Comparison of ENCODE assay signal across 17 cellular contexts in genomic region chr20:8647868-8648495, GRCh38.
DNase-seq lines count a peak whose midpoint lies in the region; ATAC-seq, FAIRE-seq and TF ChIP-seq lines count a peak whose summit lies in the region.
"Had no signal": no experiment of that assay in that cellular context is flagged by ENCODE, and none has a peak within 500 bp of the region (broad histone marks: within the 10 kb centered on the region; RNA-seq: fewer than 3 reads in every experiment).

No MANE protein-coding gene starts in this region.

- no peak for DNase-seq in HepG2 (ENCODE audit: low spot score)
- peak; percentile 85 for DNase-seq in fibroblast of the aortic adventitia (ENCODE audit: low read depth)
- DNase-seq in nephron progenitor cell = no peak
- no peak for DNase-seq in DMS79 (lab: John Stamatoyannopoulos, UW)
- DNase-seq in activated naive CD4-positive, alpha-beta T cell treated with anti-CD3 and anti-CD28 coated beads, Interleukin-2, amount 10 ng/mL, durations not matched to agents 7 days and 5 days = no peak
- DNase-seq: activated effector memory CD4-positive, alpha-beta T cell treated with Interleukin-2 at 50 U/mL for 16 hours; dermis blood vessel endothelial cell; esophagus squamous epithelium; NCI-H187 treated with DMSO at 0.1 percent for 48 hours; NCI-H510A treated with DMSO at 0.1 percent for 48 hours; PC-3; stimulated activated naive CD8-positive, alpha-beta T cell treated with anti-CD3 and anti-CD28 coated beads, Interleukin-15, amount 100 ng/mL, for 72 hours had no signal

- POLR2A ChIA-PET in HepG2 (lab: Yijun Ruan, JAX) = no interaction called here

- H3K4me3 ChIP-seq in liver (ENCODE audit: low read depth in 1 of 3, low read length in 3 of 3) = no peak overlapping the region
- no peak overlapping the region for H3K4me3 ChIP-seq in HepG2 (replicated peaks in 1 of 3; ENCODE audit: insufficient read depth in 1 of 3, low read depth in 2 of 3, low read length in 3 of 3)
- no peak overlapping the region for H3K4me3 ChIP-seq in fibroblast of the aortic adventitia (ENCODE audit: low read depth, low read length)
- H3K4me3 ChIP-seq: ascending aorta, esophagus squamous epithelium had no signal

- H3K36me3 Mint-ChIP-seq in nephron progenitor cell (ENCODE audit: low read depth) = peaks cover 63% of the 10 kb centered on the region
- no peaks in the 10 kb centered on the region for H3K36me3 Mint-ChIP-seq in activated naive CD4-positive, alpha-beta T cell treated with anti-CD3 and anti-CD28 coated beads, Interleukin-2, amount 10 ng/mL, durations not matched to agents 7 days and 5 days

- H3K36me3 ChIP-seq in liver (ENCODE audit: control insufficient read depth in 4 of 4, insufficient read depth in 3 of 4, low read depth in 1 of 4, low read length in 3 of 4) = no peaks in the 10 kb centered on the region
- peaks cover 15 to 48% of the 10 kb centered on the region in 2 experiments for H3K36me3 ChIP-seq in HepG2 (replicated peaks in 1 of 2; ENCODE audit: control insufficient read depth in 1 of 2, insufficient read depth in 2 of 2, low read length in 2 of 2)
- H3K36me3 ChIP-seq: ascending aorta, esophagus squamous epithelium had no signal

- TF ChIP-seq CTCF in liver (IDR thresholded peaks at IDR 0.05; ENCODE audit: low read depth, low read length, missing input control) (no peak), HepG2 (CRISPR knock-in tag; IDR thresholded peaks at IDR 0.05) (no peak), fibroblast of the aortic adventitia (IDR thresholded peaks at IDR 0.05; ENCODE audit: insufficient read depth, low read length) (no peak), nephron progenitor cell (IDR thresholded peaks at IDR 0.05) (no peak)

- TF ChIP-seq POLR2A in HepG2 (IDR thresholded peaks at IDR 0.05; ENCODE audit: insufficient read depth in 1 of 2, low read depth in 2 of 2, low read length in 2 of 2) = no peak

- H3K27ac ChIP-seq in liver (ENCODE audit: low read depth in 1 of 2, low read length in 2 of 2) (no peak overlapping the region), HepG2 (ENCODE audit: extremely low read length, insufficient read depth, low read length) (no peak overlapping the region)
- H3K27ac ChIP-seq: ascending aorta had no signal

- 70% methylated on average over 6 of the region's 6 CpGs for WGBS in liver
- 97% methylated on average over 6 of the region's 6 CpGs for WGBS in HepG2 (ENCODE audit: low lambda C conversion rate)

- FAIRE-seq in HepG2 (lab: Jason Lieb, UNC) = no peak
- FAIRE-seq: GM12892 had no signal

- intact Hi-C loops in HepG2 (cut with micrococcal nuclease; ENCODE audit: unreplicated experiment) = no loop called here

- H4K20me1 ChIP-seq in HepG2 (ENCODE audit: insufficient read depth, low read length) = no peaks in the 10 kb centered on the region

- H3K27me3 Mint-ChIP-seq in nephron progenitor cell (ENCODE audit: low read depth, poor library complexity) = no peaks in the 10 kb centered on the region
- H3K27me3 Mint-ChIP-seq in activated naive CD4-positive, alpha-beta T cell treated with anti-CD3 and anti-CD28 coated beads, Interleukin-2, amount 10 ng/mL, durations not matched to agents 7 days and 5 days = no peaks in the 10 kb centered on the region
- H3K27me3 Mint-ChIP-seq: stimulated activated naive CD8-positive, alpha-beta T cell treated with anti-CD3 and anti-CD28 coated beads, Interleukin-15, amount 100 ng/mL, for 72 hours had no signal

- H3K9me3 Mint-ChIP-seq in nephron progenitor cell = peaks cover 12% of the 10 kb centered on the region
- peaks cover 3% of the 10 kb centered on the region for H3K9me3 Mint-ChIP-seq in activated naive CD4-positive, alpha-beta T cell treated with anti-CD3 and anti-CD28 coated beads, Interleukin-2, amount 10 ng/mL, durations not matched to agents 7 days and 5 days
- H3K9me3 Mint-ChIP-seq: stimulated activated naive CD8-positive, alpha-beta T cell treated with anti-CD3 and anti-CD28 coated beads, Interleukin-15, amount 100 ng/mL, for 72 hours had no signal

- peak overlapping the region; percentile 74 for H3K27ac Mint-ChIP-seq in nephron progenitor cell
- no peak overlapping the region for H3K27ac Mint-ChIP-seq in activated naive CD4-positive, alpha-beta T cell treated with anti-CD3 and anti-CD28 coated beads, Interleukin-2, amount 10 ng/mL, durations not matched to agents 7 days and 5 days

- no peak overlapping the region for H2AFZ ChIP-seq in HepG2 (ENCODE audit: low read length)

- no peak overlapping the region for H3K4me3 Mint-ChIP-seq in nephron progenitor cell
- H3K4me3 Mint-ChIP-seq in activated naive CD4-positive, alpha-beta T cell treated with anti-CD3 and anti-CD28 coated beads, Interleukin-2, amount 10 ng/mL, durations not matched to agents 7 days and 5 days = no peak overlapping the region
- H3K4me3 Mint-ChIP-seq: stimulated activated naive CD8-positive, alpha-beta T cell treated with anti-CD3 and anti-CD28 coated beads, Interleukin-15, amount 100 ng/mL, for 72 hours had no signal

- no peak for TF ChIP-seq RAD21 in liver (IDR thresholded peaks at IDR 0.05)
- TF ChIP-seq RAD21 in HepG2 (CRISPR knock-in tag; IDR thresholded peaks at IDR 0.05) = no peak

- H3K4me1 ChIP-seq in liver (ENCODE audit: control insufficient read depth in 4 of 4, insufficient read depth in 4 of 4, low read length in 3 of 4) (no peaks in the 10 kb centered on the region), HepG2 (ENCODE audit: insufficient read depth, low read length) (no peaks in the 10 kb centered on the region)
- H3K4me1 ChIP-seq: ascending aorta had no signal

- CTCF ChIA-PET in HepG2 (lab: Yijun Ruan, JAX; ENCODE audit: low intra/inter-chr PET ratio, low total read pairs) = no interaction called here
- CTCF ChIA-PET in activated naive CD4-positive, alpha-beta T cell treated with anti-CD3 and anti-CD28 coated beads, Interleukin-2, amount 10 ng/mL, durations not matched to agents 7 days and 5 days (lab: Charles Lee) = no interaction called here

- no peak overlapping the region for H3K4me2 ChIP-seq in HepG2 (ENCODE audit: low read depth, low read length)

- TF ChIP-seq EP300 in HepG2 (IDR thresholded peaks at IDR 0.05; ENCODE audit: low read depth in 2 of 2, low read length in 2 of 2) = no peak
- TF ChIP-seq EP300 in HepG2 (CRISPR knock-in tag; IDR thresholded peaks at IDR 0.05; ENCODE audit: borderline replicate concordance) = no peak

- H3K9me3 ChIP-seq in liver (ENCODE audit: control insufficient read depth in 4 of 4, low read length in 3 of 4) (no peaks in the 10 kb centered on the region), HepG2 (ENCODE audit: low read length) (no peaks in the 10 kb centered on the region)
- H3K9me3 ChIP-seq: ascending aorta, esophagus squamous epithelium had no signal

- peaks cover 4% of the 10 kb centered on the region for H3K4me1 Mint-ChIP-seq in nephron progenitor cell
- no peaks in the 10 kb centered on the region for H3K4me1 Mint-ChIP-seq in activated naive CD4-positive, alpha-beta T cell treated with anti-CD3 and anti-CD28 coated beads, Interleukin-2, amount 10 ng/mL, durations not matched to agents 7 days and 5 days
- H3K4me1 Mint-ChIP-seq: stimulated activated naive CD8-positive, alpha-beta T cell treated with anti-CD3 and anti-CD28 coated beads, Interleukin-15, amount 100 ng/mL, for 72 hours had no signal

- ATAC-seq in HepG2 (no peak), HG03457 (IDR thresholded peaks at IDR 0.05; ENCODE audit: unreplicated experiment) (no peak), HG02840 (IDR thresholded peaks at IDR 0.05; ENCODE audit: low FRiP score, unreplicated experiment) (no peak)
- ATAC-seq: PC-3; stimulated activated naive CD8-positive, alpha-beta T cell treated with anti-CD3 and anti-CD28 coated beads, Interleukin-15, amount 100 ng/mL, for 72 hours had no signal

- no TSS peak for BruUV-seq in HepG2 (replicated peaks; lab: Mats Ljungman, UMichigan)

- H3K9ac ChIP-seq in liver (ENCODE audit: low read depth in 1 of 2, low read length in 2 of 2) (no peak overlapping the region), HepG2 (ENCODE audit: insufficient read depth, low read depth, low read length) (no peak overlapping the region)

- H3K27me3 ChIP-seq in liver (ENCODE audit: control insufficient read depth in 4 of 4, insufficient read depth in 4 of 4, low read length in 3 of 4) (no peaks in the 10 kb centered on the region), HepG2 (ENCODE audit: control insufficient read depth in 1 of 2, insufficient read depth in 2 of 2, low read length in 2 of 2) (no peaks in the 10 kb centered on the region)
- H3K27me3 ChIP-seq: ascending aorta, esophagus squamous epithelium had no signal

- in situ Hi-C loops in HepG2 (cut with HindIII; ENCODE audit: extremely low pct_ligation_motif_present, low pct_unique_long_range_greater_than_20kb) = no loop called here

- no peaks in the 10 kb centered on the region for H3K79me2 ChIP-seq in HepG2 (ENCODE audit: insufficient read depth, low read length)

TF ChIP-seq in liver, 16 proteins besides CTCF, POLR2A, EP300 and RAD21:
- TF ChIP-seq FOXA1 (IDR thresholded peaks at IDR 0.05) (no peak), NR2F2 (IDR thresholded peaks at IDR 0.05) (peak; percentile 45)

TF ChIP-seq in HepG2, 621 proteins besides CTCF, POLR2A, EP300 and RAD21 (continues in another document):
- TF ChIP-seq DDIT3 (CRISPR knock-in tag; IDR thresholded peaks at IDR 0.05) (no peak), ZNF530 (CRISPR knock-in tag; IDR thresholded peaks at IDR 0.05; ENCODE audit: low read depth) (no peak), REL (CRISPR knock-in tag; conservative IDR thresholded peaks at IDR 0.05) (no peak), ZNF354B (CRISPR knock-in tag; IDR thresholded peaks at IDR 0.05) (no peak), GPN1 (CRISPR knock-in tag; IDR thresholded peaks at IDR 0.05; ENCODE audit: borderline replicate concordance) (no peak)
